In the genomic region with DNA sequence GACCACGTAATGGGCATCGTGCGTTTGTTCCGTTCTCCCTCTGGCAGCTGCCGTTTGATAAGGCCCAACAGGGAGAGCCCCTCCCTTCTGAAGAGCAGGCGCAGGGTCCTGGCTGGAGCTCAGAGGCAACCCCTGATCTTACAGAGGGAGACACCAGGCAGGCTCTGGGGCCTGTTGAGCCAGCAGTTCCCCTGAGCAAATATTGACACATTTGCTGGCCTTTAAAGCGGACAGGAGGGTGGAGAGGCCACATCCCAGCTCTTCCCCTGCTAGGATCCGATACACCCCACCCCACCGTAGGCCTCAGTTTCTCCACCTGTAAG, we compare ENCODE assay signal across 8 cellular contexts. TPM values are rescaled to one million over a fixed set of nuclear protein-coding genes. Genes with fewer than 3 reads are reported as not detected.
DNase-seq lines count a peak whose midpoint lies in the region; ATAC-seq and TF ChIP-seq lines count a peak whose summit lies in the region.

No MANE protein-coding gene starts in this region.

- no peaks in the 10 kb centered on the region for H3K79me2 ChIP-seq in neural cell (replicated peaks; ENCODE audit: insufficient read depth, low read length)

- TF ChIP-seq POLR2A in breast epithelium (IDR thresholded peaks at IDR 0.05), result no peak

- H3F3A ChIP-seq in neural cell (ENCODE audit: insufficient read depth, low read length, poor library complexity, severe bottlenecking), result no peaks in the 10 kb centered on the region

- intact Hi-C loops in Caco-2 (cut with micrococcal nuclease; ENCODE audit: unreplicated experiment), result loop anchor here (1.0 to 10.0 kb wide), 3 partner anchors 33 to 255 kb away; no protein-coding TSS in a partner anchor
- intact Hi-C loops in breast epithelium (cut with DNase I; ENCODE audit: low total_unique reads), result no loop called here

- TF ChIP-seq RAD21 in neural cell (conservative IDR thresholded peaks at IDR 0.05), result no peak

- POLR2A ChIA-PET in Caco-2 (lab: Charles Lee), result interaction anchor here (0.6 to 1.1 kb wide), 5 partner anchors 58 to 424 kb away, joined by 3 to 9 read pairs (median 4); partner anchors contain the start of genes IFT27 and KCTD17

- H3K27ac ChIP-seq in HUES64 (ENCODE audit: low read depth, low read length) (no peak overlapping the region), breast epithelium (peak overlapping the region; percentile 89 to 97), neural cell (ENCODE audit: low read length) (no peak overlapping the region)

- H3K9me2 ChIP-seq in neural cell (ENCODE audit: insufficient read depth, low read length), result no peaks in the 10 kb centered on the region

- TF ChIP-seq EP300 in neural cell (conservative IDR thresholded peaks at IDR 0.05; ENCODE audit: poor library complexity, severe bottlenecking), result no peak

- H3K27me3 Mint-ChIP-seq in Caco-2 (ENCODE audit: insufficient read depth, unreplicated experiment), result no peaks in the 10 kb centered on the region

- H3K9me3 ChIP-seq in Caco-2 (no peaks in the 10 kb centered on the region), HUES64 (ENCODE audit: insufficient read depth, low read depth, low read length) (no peaks in the 10 kb centered on the region), breast epithelium (no peaks in the 10 kb centered on the region), neural cell (ENCODE audit: low read length) (no peaks in the 10 kb centered on the region)

- H3K9me3 Mint-ChIP-seq in Caco-2 (ENCODE audit: unreplicated experiment), result no peaks in the 10 kb centered on the region

- DNase-seq in Caco-2 (peak; percentile 61 to 74), breast epithelium (ENCODE audit: low spot score in 2 of 2) (no peak), NCI-H1694 treated with DMSO at 0.1 percent for 48 hours (lab: John Stamatoyannopoulos, UW) (no peak), omental fat pad (ENCODE audit: low spot score) (no peak), NCI-H510A (lab: John Stamatoyannopoulos, UW) (no peak)
- no peak for DNase-seq in central memory CD4-positive, alpha-beta T cell

- H3K4me2 ChIP-seq in neural cell (ENCODE audit: low read length), result no peak overlapping the region

- H4K20me1 ChIP-seq in neural cell (ENCODE audit: insufficient read depth), result no peaks in the 10 kb centered on the region

- no peak for ATAC-seq in omental fat pad (ENCODE audit: low FRiP score)

- H3K4me3 ChIP-seq in Caco-2 (ENCODE audit: low read depth, low read length) (peak overlapping the region; percentile 48), HUES64 (ENCODE audit: low read length) (peak overlapping the region; percentile 43), breast epithelium (peak overlapping the region; percentile 52 to 78 (median 59)), neural cell (ENCODE audit: low read length) (peak overlapping the region; percentile 73)

- H2AFZ ChIP-seq in neural cell (ENCODE audit: low read depth, low read length), result peak overlapping the region; percentile 60

- peak overlapping the region; percentile 90 for H3K4me3 Mint-ChIP-seq in Caco-2 (ENCODE audit: unreplicated experiment)

- peaks cover 13% of the 10 kb centered on the region for H3K36me3 Mint-ChIP-seq in Caco-2 (ENCODE audit: insufficient read depth, unreplicated experiment)

- 57% methylated on average over 9 of the region's 9 CpGs for WGBS in HUES64

- H3K27me3 ChIP-seq in Caco-2 (replicated peaks; ENCODE audit: control insufficient read depth, insufficient read depth, low read length) (no peaks in the 10 kb centered on the region; the same call in 1 of the 2 replicates), HUES64 (ENCODE audit: insufficient read depth, low read length) (no peaks in the 10 kb centered on the region), breast epithelium (no peaks in the 10 kb centered on the region), neural cell (ENCODE audit: insufficient read depth, low read depth, low read length) (no peaks in the 10 kb centered on the region)

- H3K36me3 ChIP-seq in Caco-2 (ENCODE audit: control insufficient read depth, insufficient read depth, low read length) (no peaks in the 10 kb centered on the region), HUES64 (ENCODE audit: insufficient read depth, low read length) (no peaks in the 10 kb centered on the region), breast epithelium (no peaks in the 10 kb centered on the region), neural cell (ENCODE audit: insufficient read depth, low read length) (no peaks in the 10 kb centered on the region)

- CTCF ChIA-PET in Caco-2 (lab: Charles Lee), result interaction anchor here (0.6 to 2.6 kb wide), 24 partner anchors 10 to 670 kb away, joined by 3 to 8 read pairs (median 4); partner anchors contain the start of genes IFT27 and SSTR3

- no TSS peak for BruUV-seq in Caco-2 (replicated peaks; lab: Mats Ljungman, UMichigan)

- H3K27ac Mint-ChIP-seq in Caco-2 (ENCODE audit: unreplicated experiment), result peak overlapping the region; percentile 59

- H3K4me1 Mint-ChIP-seq in Caco-2 (ENCODE audit: low read depth, unreplicated experiment), result peaks cover 26% of the 10 kb centered on the region

- peak overlapping the region; percentile 38; the same call in 1 of the 2 replicates for H3K9ac ChIP-seq in HUES64 (ENCODE audit: low read depth, low read length)
- peak overlapping the region; percentile 47 for H3K9ac ChIP-seq in neural cell (ENCODE audit: low read length)

- no peak for TF ChIP-seq CTCF in Caco-2 (IDR thresholded peaks at IDR 0.05; ENCODE audit: insufficient read depth in 1 of 2, low read depth in 1 of 2, low read length in 1 of 2, severe bottlenecking in 1 of 2, unreplicated experiment in 1 of 2)
- TF ChIP-seq CTCF in breast epithelium (IDR thresholded peaks at IDR 0.05), result no peak
- TF ChIP-seq CTCF in neural cell (IDR thresholded peaks at IDR 0.05; ENCODE audit: poor library complexity, severe bottlenecking), result no peak
- no peak for TF ChIP-seq CTCF in omental fat pad (IDR thresholded peaks at IDR 0.05)

- H3K4me1 ChIP-seq in Caco-2, result peaks cover 48% of the 10 kb centered on the region
- peaks cover 14% of the 10 kb centered on the region for H3K4me1 ChIP-seq in HUES64 (ENCODE audit: insufficient read depth, low read length)
- peaks cover 15 to 23% of the 10 kb centered on the region in 2 donors for H3K4me1 ChIP-seq in breast epithelium

TF ChIP-seq in neural cell, 6 proteins besides CTCF, POLR2A, EP300 and RAD21:
- TF ChIP-seq SMC3 (conservative IDR thresholded peaks at IDR 0.05; ENCODE audit: poor library complexity) (no peak), POLR2AphosphoS5 (IDR thresholded peaks at IDR 0.05) (no peak), TAF1 (IDR thresholded peaks at IDR 0.05; ENCODE audit: low read depth) (no peak), MXI1 (conservative IDR thresholded peaks at IDR 0.05; ENCODE audit: poor library complexity, severe bottlenecking) (no peak), EZH2 (IDR thresholded peaks at IDR 0.05; ENCODE audit: borderline replicate concordance, insufficient read depth, low read length, poor library complexity, severe bottlenecking) (no peak)
- TF ChIP-seq, protein P1, sequence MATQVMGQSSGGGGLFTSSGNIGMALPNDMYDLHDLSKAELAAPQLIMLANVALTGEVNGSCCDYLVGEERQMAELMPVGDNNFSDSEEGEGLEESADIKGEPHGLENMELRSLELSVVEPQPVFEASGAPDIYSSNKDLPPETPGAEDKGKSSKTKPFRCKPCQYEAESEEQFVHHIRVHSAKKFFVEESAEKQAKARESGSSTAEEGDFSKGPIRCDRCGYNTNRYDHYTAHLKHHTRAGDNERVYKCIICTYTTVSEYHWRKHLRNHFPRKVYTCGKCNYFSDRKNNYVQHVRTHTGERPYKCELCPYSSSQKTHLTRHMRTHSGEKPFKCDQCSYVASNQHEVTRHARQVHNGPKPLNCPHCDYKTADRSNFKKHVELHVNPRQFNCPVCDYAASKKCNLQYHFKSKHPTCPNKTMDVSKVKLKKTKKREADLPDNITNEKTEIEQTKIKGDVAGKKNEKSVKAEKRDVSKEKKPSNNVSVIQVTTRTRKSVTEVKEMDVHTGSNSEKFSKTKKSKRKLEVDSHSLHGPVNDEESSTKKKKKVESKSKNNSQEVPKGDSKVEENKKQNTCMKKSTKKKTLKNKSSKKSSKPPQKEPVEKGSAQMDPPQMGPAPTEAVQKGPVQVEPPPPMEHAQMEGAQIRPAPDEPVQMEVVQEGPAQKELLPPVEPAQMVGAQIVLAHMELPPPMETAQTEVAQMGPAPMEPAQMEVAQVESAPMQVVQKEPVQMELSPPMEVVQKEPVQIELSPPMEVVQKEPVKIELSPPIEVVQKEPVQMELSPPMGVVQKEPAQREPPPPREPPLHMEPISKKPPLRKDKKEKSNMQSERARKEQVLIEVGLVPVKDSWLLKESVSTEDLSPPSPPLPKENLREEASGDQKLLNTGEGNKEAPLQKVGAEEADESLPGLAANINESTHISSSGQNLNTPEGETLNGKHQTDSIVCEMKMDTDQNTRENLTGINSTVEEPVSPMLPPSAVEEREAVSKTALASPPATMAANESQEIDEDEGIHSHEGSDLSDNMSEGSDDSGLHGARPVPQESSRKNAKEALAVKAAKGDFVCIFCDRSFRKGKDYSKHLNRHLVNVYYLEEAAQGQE (IDR thresholded peaks at IDR 0.05; ENCODE audit: borderline replicate concordance), result no peak

RNA-seq across cellular contexts. Expression of gene C1QTNF6, which starts 11.8 kb away (rescaled TPM):
- total RNA-seq in Caco-2 (2022) (7.4 and 7.7 TPM in 2 replicates), breast epithelium (1 to 10 TPM; 2.2 to 3.6 (median 3.5) TPM), omental fat pad (1 to 10 TPM; 1.0 to 2.8 (median 1.4) TPM)
- 6.6 TPM for polyA plus RNA-seq in HUES64 (2013, experiment 1 of 2)
- 6.9 TPM for polyA plus RNA-seq in HUES64 (2013, experiment 2 of 2)
- polyA plus RNA-seq in neural cell, result 5.3 and 7.9 TPM in 2 replicates
- polyA minus RNA-seq in neural cell, result 4.9 and 5.7 TPM in 2 replicates

RNA-seq across cellular contexts. Expression of gene SSTR3, which starts 12.5 kb away (rescaled TPM):
- total RNA-seq in Caco-2 (2022) (not detected in 2 replicates), breast epithelium (not detected), omental fat pad (under 1 TPM in 2 of 4 donors, not detected in 2; 0.12 to 0.28 TPM)
- polyA plus RNA-seq in HUES64 (2013, experiment 1 of 2), result 0.15 TPM
- 0.25 TPM for polyA plus RNA-seq in HUES64 (2013, experiment 2 of 2)
- polyA plus RNA-seq in neural cell, result not detected in 2 replicates
- polyA minus RNA-seq in neural cell, result not detected in 2 replicates

RNA-seq across cellular contexts. Expression of gene RAC2, which starts 44.3 kb away (rescaled TPM):
- total RNA-seq in Caco-2 (2022) (0.25 TPM in 1 of 2 replicates, not detected in the other), breast epithelium (10 to 100 TPM; 10.5 to 12.0 (median 11.5) TPM), omental fat pad (10 to 100 TPM; 11.0 to 51.6 (median 20.0) TPM)
- polyA plus RNA-seq in HUES64 (2013, experiment 1 of 2), result 2.0 TPM
- 3.2 TPM for polyA plus RNA-seq in HUES64 (2013, experiment 2 of 2)
- not detected in 2 replicates for polyA plus RNA-seq in neural cell
- polyA minus RNA-seq in neural cell, result not detected in 2 replicates

RNA-seq across cellular contexts. Expression of gene IL2RB, which starts 50.1 kb away (rescaled TPM):
- not detected in 2 replicates for total RNA-seq in Caco-2 (2022)
- polyA plus RNA-seq in HUES64 (2013, experiment 1 of 2), result 1.5 TPM
- 1.3 TPM for polyA plus RNA-seq in HUES64 (2013, experiment 2 of 2)
- total RNA-seq in breast epithelium, result 1 to 10 TPM in 1 of 3 donors, under 1 TPM in 2; 0.15 to 1.3 (median 0.98) TPM
- polyA plus RNA-seq in neural cell, result not detected in 2 replicates
- polyA minus RNA-seq in neural cell, result not detected in 2 replicates
- total RNA-seq in omental fat pad, result 1 to 10 TPM in 3 of 4 donors, under 1 TPM in 1; 0.95 to 4.4 (median 1.5) TPM

Comparison
In these comparisons a context has a peak if more than half of its experiments do, and no peak if none do; other contexts are left out.
1. DNase-seq: peak in Caco-2 (2 of 2); none in breast epithelium (0 of 2), NCI-H1694 treated with DMSO at 0.1 percent for 48 hours (single experiment), central memory CD4-positive, alpha-beta T cell (single experiment), omental fat pad (single experiment) and NCI-H510A (single experiment).
2. H3K27ac ChIP-seq: peak in breast epithelium (2 of 2); none in HUES64 (single experiment) and neural cell (single experiment).
3. Peak in every context shown above with its lines, with median percentiles within 50 percentile points of each other: H3K4me3 ChIP-seq.